In genomic region chr7:139679731-139680594, GRCh38 we compare ENCODE assay signal across 9 cellular contexts.
DNase-seq lines count a peak whose midpoint lies in the region; ATAC-seq and TF ChIP-seq lines count a peak whose summit lies in the region.
"Had no signal": no experiment of that assay in that cellular context is flagged by ENCODE, and none has a peak within 500 bp of the region (broad histone marks: within the 10 kb centered on the region; RNA-seq: fewer than 3 reads in every experiment).

No MANE protein-coding gene starts in this region.

- H3K27me3 ChIP-seq in right lobe of liver = no peaks in the 10 kb centered on the region
- no peaks in the 10 kb centered on the region for H3K27me3 ChIP-seq in thoracic aorta (replicated peaks; ENCODE audit: insufficient read depth)

- H3K9me3 Mint-ChIP-seq in T-helper 2 cell treated with Interferon-gamma antibody and Interleukin-4, amounts not matched to agents 5 μg/mL and 100 μg/mL, for 36 hours = peaks cover 2% of the 10 kb centered on the region
- H3K9me3 Mint-ChIP-seq in chondrocyte (ENCODE audit: low read depth) = peaks cover 2% of the 10 kb centered on the region

- ATAC-seq in right lobe of liver = peak; percentile 75 to 88 (median 82)
- peak; percentile 60 for ATAC-seq in thoracic aorta (ENCODE audit: insufficient number of reproducible peaks, low FRiP score, low read depth)
- ATAC-seq in HG02852 (IDR thresholded peaks at IDR 0.05; ENCODE audit: unreplicated experiment) = no peak

- intact Hi-C loops in right lobe of liver (cut with DNase I) = no loop called here

- peaks cover 0 to 79% (median 40%) of the 10 kb centered on the region in 4 donors for H3K4me1 ChIP-seq in right lobe of liver
- H3K4me1 ChIP-seq in thoracic aorta (ENCODE audit: control insufficient read depth in 1 of 2, low read depth in 2 of 2) = peaks cover 43 to 56% of the 10 kb centered on the region in 2 donors

- H3K27me3 Mint-ChIP-seq in T-helper 2 cell treated with Interferon-gamma antibody and Interleukin-4, amounts not matched to agents 5 μg/mL and 100 μg/mL, for 36 hours (ENCODE audit: low read depth) = no peaks in the 10 kb centered on the region
- H3K27me3 Mint-ChIP-seq in chondrocyte (ENCODE audit: low read depth) = no peaks in the 10 kb centered on the region

- peaks cover 18% of the 10 kb centered on the region for H3K36me3 Mint-ChIP-seq in T-helper 2 cell treated with Interferon-gamma antibody and Interleukin-4, amounts not matched to agents 5 μg/mL and 100 μg/mL, for 36 hours (ENCODE audit: low read depth)
- peaks cover 6% of the 10 kb centered on the region for H3K36me3 Mint-ChIP-seq in chondrocyte (ENCODE audit: low read depth)

- no peak for TF ChIP-seq POLR2A in right lobe of liver (IDR thresholded peaks at IDR 0.05)

- 12% methylated on average over 10 of the region's 13 CpGs for WGBS in right lobe of liver (ENCODE audit: insufficient coverage, low coverage, low lambda C conversion rate, missing lambda C conversion rate)

- DNase-seq in T-helper 2 cell treated with Interferon-gamma antibody and Interleukin-4, amounts not matched to agents 5 μg/mL and 100 μg/mL, for 36 hours (ENCODE audit: low spot score) = no peak
- DNase-seq in T-helper 2 cell = no peak
- DNase-seq in chondrocyte (ENCODE audit: low spot score) = no peak
- DNase-seq in right lobe of liver = peak; percentile 66 to 90 (median 81)
- DNase-seq in thoracic aorta (ENCODE audit: low spot score) = no peak
- no peak for DNase-seq in middle frontal gyrus (ENCODE audit: extremely low spot score, low spot score)
- no peak for DNase-seq in epidermal melanocyte (ENCODE audit: insufficient read length, low spot score)
- DNase-seq: T-helper 9 cell had no signal

- no peaks in the 10 kb centered on the region for H3K36me3 ChIP-seq in right lobe of liver
- H3K36me3 ChIP-seq in thoracic aorta = no peaks in the 10 kb centered on the region

- H3K4me3 ChIP-seq in right lobe of liver = peak overlapping the region in 1 of 3 donors; percentile 33
- H3K4me3 ChIP-seq in thoracic aorta = no peak overlapping the region

- TF ChIP-seq CTCF in chondrocyte (IDR thresholded peaks at IDR 0.05) = no peak
- TF ChIP-seq CTCF in right lobe of liver (IDR thresholded peaks at IDR 0.05) = no peak
- no peak for TF ChIP-seq CTCF in thoracic aorta (IDR thresholded peaks at IDR 0.05)

- H3K27ac Mint-ChIP-seq in T-helper 2 cell treated with Interferon-gamma antibody and Interleukin-4, amounts not matched to agents 5 μg/mL and 100 μg/mL, for 36 hours = peak overlapping the region; percentile 71
- peak overlapping the region; percentile 98 for H3K27ac Mint-ChIP-seq in chondrocyte (ENCODE audit: unreplicated experiment)

- peaks cover 64% of the 10 kb centered on the region for H3K4me1 Mint-ChIP-seq in T-helper 2 cell treated with Interferon-gamma antibody and Interleukin-4, amounts not matched to agents 5 μg/mL and 100 μg/mL, for 36 hours (ENCODE audit: low read depth)
- peaks cover 81% of the 10 kb centered on the region for H3K4me1 Mint-ChIP-seq in chondrocyte (ENCODE audit: low read depth)

- H3K27ac ChIP-seq in right lobe of liver (peak overlapping the region; percentile 35 to 83 (median 78)), thoracic aorta (peak overlapping the region; percentile 87 to 92)

- no peak overlapping the region for H3K4me3 Mint-ChIP-seq in T-helper 2 cell treated with Interferon-gamma antibody and Interleukin-4, amounts not matched to agents 5 μg/mL and 100 μg/mL, for 36 hours
- H3K4me3 Mint-ChIP-seq in chondrocyte (ENCODE audit: unreplicated experiment) = peak overlapping the region; percentile 47

- H3K9me3 ChIP-seq in right lobe of liver (no peaks in the 10 kb centered on the region), thoracic aorta (no peaks in the 10 kb centered on the region)

Comparison
In these comparisons a context has a peak if more than half of its experiments do, and no peak if none do; other contexts are left out.
1. DNase-seq: peak in right lobe of liver (3 of 3); none in T-helper 2 cell treated with Interferon-gamma antibody and Interleukin-4, amounts not matched to agents 5 μg/mL and 100 μg/mL, for 36 hours (single experiment), T-helper 2 cell (0 of 5), chondrocyte (single experiment), thoracic aorta (single experiment), middle frontal gyrus (single experiment) and epidermal melanocyte (single experiment).